32 cellular contexts compared by ENCODE assay signal in the genomic region with DNA sequence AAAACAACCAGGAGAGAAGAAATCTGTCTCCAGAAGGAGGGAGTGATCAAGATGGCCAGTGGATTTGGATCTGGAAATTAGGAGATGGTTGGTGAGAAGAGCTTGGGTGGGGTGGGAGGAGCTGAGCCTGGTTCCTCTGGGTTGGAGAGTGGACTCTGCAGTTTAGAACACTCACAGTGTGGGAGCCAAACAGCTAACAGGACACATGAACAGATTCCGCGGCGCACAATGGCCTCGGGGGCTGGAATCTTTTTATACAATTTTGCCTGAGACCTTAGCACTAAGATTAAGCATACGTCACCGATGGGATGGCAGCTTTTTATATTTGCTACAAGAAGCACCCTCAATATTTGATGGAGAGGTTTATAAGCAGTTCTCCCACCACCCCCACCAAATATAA. TPM values are rescaled to one million over a fixed set of nuclear protein-coding genes. Genes with fewer than 3 reads are reported as not detected.
"Had no signal": no experiment of that assay in that cellular context is flagged by ENCODE, and none has a peak within 500 bp of the region (broad histone marks: within the 10 kb centered on the region; RNA-seq: fewer than 3 reads in every experiment).

No MANE protein-coding gene starts in this region.

- H3K36me3 Mint-ChIP-seq: activated CD4-positive, alpha-beta memory T cell treated with anti-CD3 and anti-CD28 coated beads for 36 hours; activated CD8-positive, alpha-beta memory T cell treated with anti-CD3 and anti-CD28 coated beads, Interleukin-2, amount 10 ng/mL, durations not matched to agents 7 days and 5 days; activated naive CD8-positive, alpha-beta T cell treated with anti-CD3 and anti-CD28 coated beads for 36 hours had no signal

- H3K4me3 Mint-ChIP-seq: activated CD4-positive, alpha-beta memory T cell treated with anti-CD3 and anti-CD28 coated beads for 36 hours; activated CD4-positive, alpha-beta T cell treated with anti-CD3 and anti-CD28 coated beads for 36 hours; activated CD4-positive, alpha-beta T cell treated with anti-CD3 and anti-CD28 coated beads, Interleukin-2, amount 10 ng/mL, durations not matched to agents 24 days and 14 days; activated CD8-positive, alpha-beta memory T cell treated with anti-CD3 and anti-CD28 coated beads, Interleukin-2, amount 10 ng/mL, durations not matched to agents 7 days and 5 days; activated CD8-positive, alpha-beta T cell treated with anti-CD3 and anti-CD28 coated beads, Interleukin-2, amount 10 ng/mL, durations not matched to agents 7 days and 5 days; activated naive CD4-positive, alpha-beta T cell treated with anti-CD3 and anti-CD28 coated beads for 36 hours; activated naive CD4-positive, alpha-beta T cell treated with anti-CD3 and anti-CD28 coated beads, Interleukin-2, amount 50 U/mL, for 24 hours; activated naive CD8-positive, alpha-beta T cell treated with anti-CD3 and anti-CD28 coated beads for 36 hours; activated naive CD8-positive, alpha-beta T cell treated with anti-CD3 and anti-CD28 coated beads, Interleukin-2, amount 50 U/mL, for 24 hours; activated T-helper 1 cell treated with anti-CD3 and anti-CD28 coated beads, Interleukin-12 subunit alpha, Interleukin-12 subunit beta, Interleukin-2, Interleukin-4 antibody, amounts not matched to agents 30 ng/mL and 10 ng/mL and 1 ng/mL, durations not matched to agents 14 hours and 24 hours and 36 hours had no signal

- H3K27ac Mint-ChIP-seq: activated CD4-positive, alpha-beta memory T cell treated with anti-CD3 and anti-CD28 coated beads for 36 hours; activated CD4-positive, alpha-beta T cell treated with anti-CD3 and anti-CD28 coated beads for 36 hours; activated CD4-positive, alpha-beta T cell treated with anti-CD3 and anti-CD28 coated beads, Interleukin-2, amount 10 ng/mL, durations not matched to agents 24 days and 14 days; activated CD8-positive, alpha-beta memory T cell treated with anti-CD3 and anti-CD28 coated beads, Interleukin-2, amount 10 ng/mL, durations not matched to agents 7 days and 5 days; activated CD8-positive, alpha-beta T cell treated with anti-CD3 and anti-CD28 coated beads, Interleukin-2, amount 10 ng/mL, durations not matched to agents 7 days and 5 days; activated naive CD4-positive, alpha-beta T cell treated with anti-CD3 and anti-CD28 coated beads for 36 hours; activated naive CD4-positive, alpha-beta T cell treated with anti-CD3 and anti-CD28 coated beads, Interleukin-2, amount 50 U/mL, for 24 hours; activated naive CD8-positive, alpha-beta T cell treated with anti-CD3 and anti-CD28 coated beads for 36 hours; activated naive CD8-positive, alpha-beta T cell treated with anti-CD3 and anti-CD28 coated beads, Interleukin-2, amount 50 U/mL, for 24 hours; activated T-helper 1 cell treated with anti-CD3 and anti-CD28 coated beads, Interleukin-12 subunit alpha, Interleukin-12 subunit beta, Interleukin-2, Interleukin-4 antibody, amounts not matched to agents 30 ng/mL and 10 ng/mL and 1 ng/mL, durations not matched to agents 14 hours and 24 hours and 36 hours; activated T-helper 2 cell treated with anti-CD3 and anti-CD28 coated beads, Interferon-gamma antibody, Interleukin-2, Interleukin-4, amounts not matched to agents 10 μg/mL and 5 μg/mL and 100 μg/mL, durations not matched to agents 14 hours and 24 hours and 36 hours had no signal

- H3K27ac ChIP-seq: adrenal gland, body of pancreas, cardiac muscle cell, colonic mucosa, esophagus muscularis mucosa, foreskin keratinocyte, gastroesophageal sphincter had no signal

- H3K4me1 ChIP-seq: breast epithelium, foreskin keratinocyte had no signal

- ATAC-seq: activated CD4-positive, alpha-beta T cell treated with anti-CD3 and anti-CD28 coated beads for 36 hours; activated CD8-positive, alpha-beta memory T cell treated with anti-CD3 and anti-CD28 coated beads, Interleukin-2, amount 10 ng/mL, durations not matched to agents 7 days and 5 days; activated CD8-positive, alpha-beta T cell treated with anti-CD3 and anti-CD28 coated beads, Interleukin-2, amount 10 ng/mL, durations not matched to agents 7 days and 5 days; activated naive CD8-positive, alpha-beta T cell treated with anti-CD3 and anti-CD28 coated beads, Interleukin-2, amount 50 U/mL, for 24 hours; body of pancreas; foreskin keratinocyte; gastroesophageal sphincter had no signal

- H3K9me3 ChIP-seq: adrenal gland, body of pancreas, breast epithelium, colonic mucosa, esophagus muscularis mucosa, gastroesophageal sphincter had no signal

- H3K4me3 ChIP-seq: adrenal gland, body of pancreas, breast epithelium, cardiac muscle cell, colonic mucosa, esophagus muscularis mucosa, gastroesophageal sphincter had no signal

- H3K27me3 ChIP-seq: adrenal gland, body of pancreas, breast epithelium, cardiac muscle cell, colonic mucosa, foreskin keratinocyte, gastroesophageal sphincter had no signal

- H3K36me3 ChIP-seq: breast epithelium, cardiac muscle cell, colonic mucosa had no signal

- DNase-seq: activated CD4-positive, alpha-beta memory T cell treated with anti-CD3 and anti-CD28 coated beads for 36 hours; activated CD4-positive, alpha-beta T cell treated with anti-CD3 and anti-CD28 coated beads for 36 hours; activated CD4-positive, alpha-beta T cell treated with anti-CD3 and anti-CD28 coated beads, Interleukin-2, amount 10 ng/mL, durations not matched to agents 24 days and 14 days; activated CD4-positive, CD25-positive, alpha-beta regulatory T cell; activated CD4-positive, CD25-positive, alpha-beta regulatory T cell treated with anti-CD3 and anti-CD28 coated beads, Interleukin-2, amount 50 U/mL, for 72 hours; activated CD8-positive, alpha-beta memory T cell treated with anti-CD3 and anti-CD28 coated beads, Interleukin-2, amount 10 ng/mL, durations not matched to agents 7 days and 5 days; activated CD8-positive, alpha-beta memory T cell treated with anti-CD3 and anti-CD28 coated beads, Interleukin-2, amount 50 U/mL, for 4 hours; activated CD8-positive, alpha-beta T cell treated with anti-CD3 and anti-CD28 coated beads, Interleukin-2, amount 10 ng/mL, durations not matched to agents 7 days and 5 days; activated effector memory CD4-positive, alpha-beta T cell treated with anti-CD3 and anti-CD28 coated beads, Interleukin-2, amount 50 U/mL, for 16 hours; activated naive CD4-positive, alpha-beta T cell treated with anti-CD3 and anti-CD28 coated beads for 36 hours; activated naive CD8-positive, alpha-beta T cell treated with anti-CD3 and anti-CD28 coated beads for 36 hours; activated naive CD8-positive, alpha-beta T cell treated with anti-CD3 and anti-CD28 coated beads, Interleukin-2, amount 50 U/mL, for 24 hours; activated T-cell treated with anti-CD3 and anti-CD28 coated beads, Interleukin-2, amount 50 U/mL, for 1 hour; activated T-cell treated with anti-CD3 and anti-CD28 coated beads, Interleukin-2, amount 50 U/mL, for 48 hours; adrenal gland; amygdala; aorta; body of pancreas; central memory CD4-positive, alpha-beta T cell; cerebellar nuclear complex; colonic mucosa; effector memory CD4-positive, alpha-beta T cell; erythroblast; foreskin keratinocyte; T-helper 2 cell had no signal

- H3K9me3 Mint-ChIP-seq: activated CD4-positive, alpha-beta memory T cell treated with anti-CD3 and anti-CD28 coated beads for 36 hours; activated naive CD4-positive, alpha-beta T cell treated with anti-CD3 and anti-CD28 coated beads for 36 hours; activated naive CD4-positive, alpha-beta T cell treated with anti-CD3 and anti-CD28 coated beads, Interleukin-2, amount 50 U/mL, for 24 hours; activated naive CD8-positive, alpha-beta T cell treated with anti-CD3 and anti-CD28 coated beads, Interleukin-2, amount 50 U/mL, for 24 hours; activated T-helper 1 cell treated with anti-CD3 and anti-CD28 coated beads, Interleukin-12 subunit alpha, Interleukin-12 subunit beta, Interleukin-2, Interleukin-4 antibody, amounts not matched to agents 30 ng/mL and 10 ng/mL and 1 ng/mL, durations not matched to agents 14 hours and 24 hours and 36 hours; activated T-helper 2 cell treated with anti-CD3 and anti-CD28 coated beads, Interferon-gamma antibody, Interleukin-2, Interleukin-4, amounts not matched to agents 10 μg/mL and 5 μg/mL and 100 μg/mL, durations not matched to agents 14 hours and 24 hours and 36 hours had no signal

RNA-seq across cellular contexts. Expression of gene ECHDC3, which starts 2.9 kb away (rescaled TPM):
- total RNA-seq: activated T-helper 2 cell treated with anti-CD3 and anti-CD28 coated beads, Interferon-gamma antibody, Interleukin-2, Interleukin-4, amounts not matched to agents 10 μg/mL and 5 μg/mL and 100 μg/mL, durations not matched to agents 14 hours and 24 hours and 36 hours had no signal
